8 cellular contexts compared by ENCODE assay signal in genomic region chr15:55993804-55994539, GRCh38. TPM values are rescaled to one million over a fixed set of nuclear protein-coding genes. Genes with fewer than 3 reads are reported as not detected.
A peak's percentile ranks its signal among the peaks of the same experiment; 100 is the strongest.
DNase-seq lines count a peak whose midpoint lies in the region; ATAC-seq and TF ChIP-seq lines count a peak whose summit lies in the region.

No MANE protein-coding gene starts in this region.

- no peak overlapping the region for H3K18ac ChIP-seq in H9 (ENCODE audit: insufficient read length, low read depth, low read length)

- H3K79me1 ChIP-seq in H9 (ENCODE audit: insufficient read depth, low read depth, low read length, poor library complexity, severe bottlenecking): no peaks in the 10 kb centered on the region

- no peak overlapping the region for H2BK12ac ChIP-seq in H9 (ENCODE audit: insufficient read length, low read depth, low read length)

- ATAC-seq in GM19328 (IDR thresholded peaks at IDR 0.05; ENCODE audit: unreplicated experiment): no peak

- H3K23ac ChIP-seq in H9 (ENCODE audit: insufficient read length, low read depth, low read length): no peak overlapping the region

- TF ChIP-seq CTCF in H9 (conservative IDR thresholded peaks at IDR 0.05) (no peak), choroid plexus epithelial cell (conservative IDR thresholded peaks at IDR 0.05; ENCODE audit: low read depth, low read length) (peak; percentile 44), liver (IDR thresholded peaks at IDR 0.05; ENCODE audit: low read depth, low read length, missing input control) (no peak)

- no peak overlapping the region for H4K5ac ChIP-seq in H9 (ENCODE audit: insufficient read length, low read depth, low read length)

- H3K36me3 Mint-ChIP-seq in H9 (ENCODE audit: insufficient read depth in 1 of 3, low read depth in 3 of 3): peaks cover 0 to 1% (median 0%) of the 10 kb centered on the region in 3 experiments; a peak in 1 of 7 replicates

- peak overlapping the region; percentile 61 for H3K4me2 ChIP-seq in H9 (ENCODE audit: insufficient read depth, insufficient read length, low read length)

- H3K4me1 ChIP-seq in H9 (ENCODE audit: insufficient read depth, low read length) (no peaks in the 10 kb centered on the region; the same call in 1 of the 2 replicates), liver (ENCODE audit: control insufficient read depth in 4 of 4, insufficient read depth in 4 of 4, low read length in 3 of 4) (peaks cover 0 to 14% (median 4%) of the 10 kb centered on the region in 4 donors)

- no peak overlapping the region for H3K27ac ChIP-seq in H9 (ENCODE audit: insufficient read length, low read depth, low read length)
- peak overlapping the region; percentile 80 to 92 for H3K27ac ChIP-seq in liver (ENCODE audit: low read depth in 1 of 2, low read length in 2 of 2)
- peak overlapping the region; percentile 67 for H3K27ac ChIP-seq in temporal lobe (ENCODE audit: low read depth, low read length)

- H3K27me3 ChIP-seq in H9 (ENCODE audit: insufficient read depth, low read length): no peaks in the 10 kb centered on the region; the same call in 1 of the 2 replicates
- H3K27me3 ChIP-seq in liver (ENCODE audit: control insufficient read depth in 4 of 4, insufficient read depth in 4 of 4, low read length in 3 of 4): no peaks in the 10 kb centered on the region

- H3K79me2 ChIP-seq in H9 (ENCODE audit: insufficient read depth, low read length): no peaks in the 10 kb centered on the region

- peaks cover 18 to 25% of the 10 kb centered on the region in 2 experiments for H3K4me1 Mint-ChIP-seq in H9

- no peak overlapping the region for H4K91ac ChIP-seq in H9 (ENCODE audit: insufficient read length, low read depth, low read length)

- H2BK120ac ChIP-seq in H9 (ENCODE audit: low read depth, low read length, poor library complexity, severe bottlenecking): no peak overlapping the region

- no peak overlapping the region for H2AK5ac ChIP-seq in H9 (ENCODE audit: insufficient read length, low read length)

- H2BK15ac ChIP-seq in H9 (ENCODE audit: low read depth, low read length): no peak overlapping the region

- peak; percentile 4 for DNase-seq in DMS153 treated with DMSO at 0.1 percent for 48 hours (lab: John Stamatoyannopoulos, UW; ENCODE audit: unreplicated experiment)
- peak; percentile 54 for DNase-seq in H9
- peak; percentile 79 for DNase-seq in OCI-M1 (lab: John Stamatoyannopoulos, UW)
- peak; percentile 64 for DNase-seq in choroid plexus epithelial cell (ENCODE audit: low read depth)
- no peak for DNase-seq in GF-D8 (lab: John Stamatoyannopoulos, UW)

- no peak overlapping the region for H2BK5ac ChIP-seq in H9 (ENCODE audit: insufficient read length, low read length)

- H3K4ac ChIP-seq in H9 (ENCODE audit: low read depth, low read length): no peak overlapping the region

- H3K56ac ChIP-seq in H9 (ENCODE audit: insufficient read length, low read depth, low read length): no peak overlapping the region

- no peak overlapping the region for H2BK20ac ChIP-seq in H9 (ENCODE audit: low read depth, low read length, poor library complexity, severe bottlenecking)

- peak overlapping the region; percentile 20 for H3K9ac ChIP-seq in H9 (ENCODE audit: extremely low read depth, insufficient read length, low read length)
- peak overlapping the region; percentile 81 to 83 for H3K9ac ChIP-seq in liver (ENCODE audit: low read depth in 1 of 2, low read length in 2 of 2)

- H3K4me3 ChIP-seq in choroid plexus epithelial cell (ENCODE audit: low read depth, low read length) (peak overlapping the region; percentile 92), liver (ENCODE audit: low read depth in 1 of 3, low read length in 3 of 3) (peak overlapping the region; percentile 62 to 86 (median 84))

- peaks cover 7% of the 10 kb centered on the region for H3K23me2 ChIP-seq in H9 (ENCODE audit: insufficient read length, low read depth, low read length, poor library complexity, severe bottlenecking)

- peak overlapping the region; percentile 87 to 89 for H3K4me3 Mint-ChIP-seq in H9

- H3K9me3 ChIP-seq in H9 (ENCODE audit: control insufficient read depth, low read depth, low read length) (no peaks in the 10 kb centered on the region), liver (ENCODE audit: control insufficient read depth in 4 of 4, low read length in 3 of 4) (no peaks in the 10 kb centered on the region)

- peak overlapping the region in 2 of 3 experiments; percentile 47 to 91; a peak in 2 of 7 replicates for H3K27ac Mint-ChIP-seq in H9

- no CpG with 5 or more reads among the region's 41 CpGs for WGBS in H9 (ENCODE audit: extremely low coverage, insufficient read length, low lambda C conversion rate)
- WGBS in liver: 2% methylated on average over 41 of the region's 41 CpGs

- peak overlapping the region; percentile 3 for H2AFZ ChIP-seq in H9 (ENCODE audit: low read length)

- no peak overlapping the region for H3T11ph ChIP-seq in H9 (ENCODE audit: low read length)

- no peak overlapping the region for H3K14ac ChIP-seq in H9 (ENCODE audit: insufficient read depth, low read length)

- H4K8ac ChIP-seq in H9 (replicated peaks; ENCODE audit: insufficient read length, low read depth, low read length): no peak overlapping the region

- no peaks in the 10 kb centered on the region for H3K36me3 ChIP-seq in liver (ENCODE audit: control insufficient read depth in 4 of 4, insufficient read depth in 3 of 4, low read depth in 1 of 4, low read length in 3 of 4)

- peak; percentile 21 to 43 for TF ChIP-seq RAD21 in liver (IDR thresholded peaks at IDR 0.05)

- H3K9me3 Mint-ChIP-seq in H9: no peaks in the 10 kb centered on the region

- no peaks in the 10 kb centered on the region for H4K20me1 ChIP-seq in H9 (ENCODE audit: control insufficient read depth, insufficient read depth, insufficient read length)

- peaks cover 12% of the 10 kb centered on the region for H3K27me3 Mint-ChIP-seq in H9 (ENCODE audit: low read depth)

TF ChIP-seq in liver, 16 proteins besides CTCF, POLR2A, EP300 and RAD21:
- no peak for TF ChIP-seq EGR1 (IDR thresholded peaks at IDR 0.05; ENCODE audit: low read depth in 2 of 2)
- TF ChIP-seq, protein P1, sequence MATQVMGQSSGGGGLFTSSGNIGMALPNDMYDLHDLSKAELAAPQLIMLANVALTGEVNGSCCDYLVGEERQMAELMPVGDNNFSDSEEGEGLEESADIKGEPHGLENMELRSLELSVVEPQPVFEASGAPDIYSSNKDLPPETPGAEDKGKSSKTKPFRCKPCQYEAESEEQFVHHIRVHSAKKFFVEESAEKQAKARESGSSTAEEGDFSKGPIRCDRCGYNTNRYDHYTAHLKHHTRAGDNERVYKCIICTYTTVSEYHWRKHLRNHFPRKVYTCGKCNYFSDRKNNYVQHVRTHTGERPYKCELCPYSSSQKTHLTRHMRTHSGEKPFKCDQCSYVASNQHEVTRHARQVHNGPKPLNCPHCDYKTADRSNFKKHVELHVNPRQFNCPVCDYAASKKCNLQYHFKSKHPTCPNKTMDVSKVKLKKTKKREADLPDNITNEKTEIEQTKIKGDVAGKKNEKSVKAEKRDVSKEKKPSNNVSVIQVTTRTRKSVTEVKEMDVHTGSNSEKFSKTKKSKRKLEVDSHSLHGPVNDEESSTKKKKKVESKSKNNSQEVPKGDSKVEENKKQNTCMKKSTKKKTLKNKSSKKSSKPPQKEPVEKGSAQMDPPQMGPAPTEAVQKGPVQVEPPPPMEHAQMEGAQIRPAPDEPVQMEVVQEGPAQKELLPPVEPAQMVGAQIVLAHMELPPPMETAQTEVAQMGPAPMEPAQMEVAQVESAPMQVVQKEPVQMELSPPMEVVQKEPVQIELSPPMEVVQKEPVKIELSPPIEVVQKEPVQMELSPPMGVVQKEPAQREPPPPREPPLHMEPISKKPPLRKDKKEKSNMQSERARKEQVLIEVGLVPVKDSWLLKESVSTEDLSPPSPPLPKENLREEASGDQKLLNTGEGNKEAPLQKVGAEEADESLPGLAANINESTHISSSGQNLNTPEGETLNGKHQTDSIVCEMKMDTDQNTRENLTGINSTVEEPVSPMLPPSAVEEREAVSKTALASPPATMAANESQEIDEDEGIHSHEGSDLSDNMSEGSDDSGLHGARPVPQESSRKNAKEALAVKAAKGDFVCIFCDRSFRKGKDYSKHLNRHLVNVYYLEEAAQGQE (IDR thresholded peaks at IDR 0.05): no peak
- TF ChIP-seq FOXA2 (IDR thresholded peaks at IDR 0.05): no peak
- TF ChIP-seq RXRA (IDR thresholded peaks at IDR 0.05): no peak
- TF ChIP-seq GABPA (IDR thresholded peaks at IDR 0.05 in 1 of 2, conservative IDR thresholded peaks at IDR 0.05 in 1 of 2): no peak
- TF ChIP-seq JUND (IDR thresholded peaks at IDR 0.05): no peak
- TF ChIP-seq FOXA1 (IDR thresholded peaks at IDR 0.05): no peak
- TF ChIP-seq NR2F2 (IDR thresholded peaks at IDR 0.05): no peak
- no peak for TF ChIP-seq SP1 (IDR thresholded peaks at IDR 0.05)
- TF ChIP-seq, protein P2, sequence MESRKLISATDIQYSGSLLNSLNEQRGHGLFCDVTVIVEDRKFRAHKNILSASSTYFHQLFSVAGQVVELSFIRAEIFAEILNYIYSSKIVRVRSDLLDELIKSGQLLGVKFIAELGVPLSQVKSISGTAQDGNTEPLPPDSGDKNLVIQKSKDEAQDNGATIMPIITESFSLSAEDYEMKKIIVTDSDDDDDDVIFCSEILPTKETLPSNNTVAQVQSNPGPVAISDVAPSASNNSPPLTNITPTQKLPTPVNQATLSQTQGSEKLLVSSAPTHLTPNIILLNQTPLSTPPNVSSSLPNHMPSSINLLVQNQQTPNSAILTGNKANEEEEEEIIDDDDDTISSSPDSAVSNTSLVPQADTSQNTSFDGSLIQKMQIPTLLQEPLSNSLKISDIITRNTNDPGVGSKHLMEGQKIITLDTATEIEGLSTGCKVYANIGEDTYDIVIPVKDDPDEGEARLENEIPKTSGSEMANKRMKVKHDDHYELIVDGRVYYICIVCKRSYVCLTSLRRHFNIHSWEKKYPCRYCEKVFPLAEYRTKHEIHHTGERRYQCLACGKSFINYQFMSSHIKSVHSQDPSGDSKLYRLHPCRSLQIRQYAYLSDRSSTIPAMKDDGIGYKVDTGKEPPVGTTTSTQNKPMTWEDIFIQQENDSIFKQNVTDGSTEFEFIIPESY (IDR thresholded peaks at IDR 0.05): no peak
- TF ChIP-seq HNF4G (IDR thresholded peaks at IDR 0.05): no peak
- no peak for TF ChIP-seq HNF4A (conservative IDR thresholded peaks at IDR 0.05)
- no peak for TF ChIP-seq TAF1 (conservative IDR thresholded peaks at IDR 0.05)
- no peak for TF ChIP-seq ATF3 (IDR thresholded peaks at IDR 0.05)
- TF ChIP-seq YY1 (IDR thresholded peaks at IDR 0.05): no peak

RNA-seq across cellular contexts. Expression of gene NEDD4, which starts 0.6 kb away (rescaled TPM):
- total RNA-seq in H9 (2021) (9.3 and 9.6 TPM in 2 replicates), liver (10 to 100 TPM; 15.5 to 17.5 TPM), temporal lobe (4.2 TPM)
- polyA plus RNA-seq in liver: 1 to 10 TPM; 9.1 to 9.3 TPM
